2 cellular contexts compared by ENCODE assay signal in the genomic region with DNA sequence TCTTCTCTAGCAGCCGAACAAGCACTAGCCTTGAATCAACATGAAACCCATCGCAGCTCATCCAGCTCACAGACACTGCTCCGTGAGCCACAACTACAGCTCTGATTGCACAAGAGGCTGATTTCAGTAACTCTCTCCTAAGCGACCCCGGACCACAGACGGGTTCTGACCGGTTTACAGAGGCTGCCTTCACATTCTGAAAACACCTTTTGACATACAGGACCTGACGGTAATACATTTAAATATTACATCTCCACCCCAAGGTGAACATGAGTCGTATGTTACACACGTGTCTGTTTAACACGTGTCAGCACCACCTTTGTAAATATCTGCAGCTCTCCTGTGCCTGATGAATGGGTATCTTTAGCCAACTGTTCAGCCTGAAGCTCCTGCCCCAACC.
TF ChIP-seq lines count a peak whose summit lies in the region.

No MANE protein-coding gene starts in this region.

TF ChIP-seq in SK-N-SH, 30 proteins besides CTCF, POLR2A, EP300 and RAD21:
- TF ChIP-seq, protein P1, sequence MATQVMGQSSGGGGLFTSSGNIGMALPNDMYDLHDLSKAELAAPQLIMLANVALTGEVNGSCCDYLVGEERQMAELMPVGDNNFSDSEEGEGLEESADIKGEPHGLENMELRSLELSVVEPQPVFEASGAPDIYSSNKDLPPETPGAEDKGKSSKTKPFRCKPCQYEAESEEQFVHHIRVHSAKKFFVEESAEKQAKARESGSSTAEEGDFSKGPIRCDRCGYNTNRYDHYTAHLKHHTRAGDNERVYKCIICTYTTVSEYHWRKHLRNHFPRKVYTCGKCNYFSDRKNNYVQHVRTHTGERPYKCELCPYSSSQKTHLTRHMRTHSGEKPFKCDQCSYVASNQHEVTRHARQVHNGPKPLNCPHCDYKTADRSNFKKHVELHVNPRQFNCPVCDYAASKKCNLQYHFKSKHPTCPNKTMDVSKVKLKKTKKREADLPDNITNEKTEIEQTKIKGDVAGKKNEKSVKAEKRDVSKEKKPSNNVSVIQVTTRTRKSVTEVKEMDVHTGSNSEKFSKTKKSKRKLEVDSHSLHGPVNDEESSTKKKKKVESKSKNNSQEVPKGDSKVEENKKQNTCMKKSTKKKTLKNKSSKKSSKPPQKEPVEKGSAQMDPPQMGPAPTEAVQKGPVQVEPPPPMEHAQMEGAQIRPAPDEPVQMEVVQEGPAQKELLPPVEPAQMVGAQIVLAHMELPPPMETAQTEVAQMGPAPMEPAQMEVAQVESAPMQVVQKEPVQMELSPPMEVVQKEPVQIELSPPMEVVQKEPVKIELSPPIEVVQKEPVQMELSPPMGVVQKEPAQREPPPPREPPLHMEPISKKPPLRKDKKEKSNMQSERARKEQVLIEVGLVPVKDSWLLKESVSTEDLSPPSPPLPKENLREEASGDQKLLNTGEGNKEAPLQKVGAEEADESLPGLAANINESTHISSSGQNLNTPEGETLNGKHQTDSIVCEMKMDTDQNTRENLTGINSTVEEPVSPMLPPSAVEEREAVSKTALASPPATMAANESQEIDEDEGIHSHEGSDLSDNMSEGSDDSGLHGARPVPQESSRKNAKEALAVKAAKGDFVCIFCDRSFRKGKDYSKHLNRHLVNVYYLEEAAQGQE (IDR thresholded peaks at IDR 0.05; ENCODE audit: low read depth, low read length) = no peak
- TF ChIP-seq, protein P2, sequence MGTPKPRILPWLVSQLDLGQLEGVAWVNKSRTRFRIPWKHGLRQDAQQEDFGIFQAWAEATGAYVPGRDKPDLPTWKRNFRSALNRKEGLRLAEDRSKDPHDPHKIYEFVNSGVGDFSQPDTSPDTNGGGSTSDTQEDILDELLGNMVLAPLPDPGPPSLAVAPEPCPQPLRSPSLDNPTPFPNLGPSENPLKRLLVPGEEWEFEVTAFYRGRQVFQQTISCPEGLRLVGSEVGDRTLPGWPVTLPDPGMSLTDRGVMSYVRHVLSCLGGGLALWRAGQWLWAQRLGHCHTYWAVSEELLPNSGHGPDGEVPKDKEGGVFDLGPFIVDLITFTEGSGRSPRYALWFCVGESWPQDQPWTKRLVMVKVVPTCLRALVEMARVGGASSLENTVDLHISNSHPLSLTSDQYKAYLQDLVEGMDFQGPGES (IDR thresholded peaks at IDR 0.05; ENCODE audit: low read depth, low read length) = no peak
- TF ChIP-seq NFIC (IDR thresholded peaks at IDR 0.05; ENCODE audit: borderline replicate concordance) (no peak), NRF1 (IDR thresholded peaks at IDR 0.05; ENCODE audit: low read depth, low read length) (no peak), POLR2AphosphoS5 (IDR thresholded peaks at IDR 0.05; ENCODE audit: low read depth, low read length) (no peak), GABPA (IDR thresholded peaks at IDR 0.05; ENCODE audit: low read depth) (no peak), MEF2A (IDR thresholded peaks at IDR 0.05; ENCODE audit: borderline replicate concordance, low read depth) (no peak), RXRA (IDR thresholded peaks at IDR 0.05; ENCODE audit: borderline replicate concordance, low read depth) (no peak), RFX5 (IDR thresholded peaks at IDR 0.05; ENCODE audit: low read length) (no peak), RCOR1 (IDR thresholded peaks at IDR 0.05; ENCODE audit: low read length) (no peak), TAF1 (IDR thresholded peaks at IDR 0.05; ENCODE audit: borderline replicate concordance, low read depth, low read length) (no peak), CHD2 (IDR thresholded peaks at IDR 0.05; ENCODE audit: low read length, partially characterized antibody) (no peak)
- TF ChIP-seq, protein P3, sequence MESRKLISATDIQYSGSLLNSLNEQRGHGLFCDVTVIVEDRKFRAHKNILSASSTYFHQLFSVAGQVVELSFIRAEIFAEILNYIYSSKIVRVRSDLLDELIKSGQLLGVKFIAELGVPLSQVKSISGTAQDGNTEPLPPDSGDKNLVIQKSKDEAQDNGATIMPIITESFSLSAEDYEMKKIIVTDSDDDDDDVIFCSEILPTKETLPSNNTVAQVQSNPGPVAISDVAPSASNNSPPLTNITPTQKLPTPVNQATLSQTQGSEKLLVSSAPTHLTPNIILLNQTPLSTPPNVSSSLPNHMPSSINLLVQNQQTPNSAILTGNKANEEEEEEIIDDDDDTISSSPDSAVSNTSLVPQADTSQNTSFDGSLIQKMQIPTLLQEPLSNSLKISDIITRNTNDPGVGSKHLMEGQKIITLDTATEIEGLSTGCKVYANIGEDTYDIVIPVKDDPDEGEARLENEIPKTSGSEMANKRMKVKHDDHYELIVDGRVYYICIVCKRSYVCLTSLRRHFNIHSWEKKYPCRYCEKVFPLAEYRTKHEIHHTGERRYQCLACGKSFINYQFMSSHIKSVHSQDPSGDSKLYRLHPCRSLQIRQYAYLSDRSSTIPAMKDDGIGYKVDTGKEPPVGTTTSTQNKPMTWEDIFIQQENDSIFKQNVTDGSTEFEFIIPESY (IDR thresholded peaks at IDR 0.05; ENCODE audit: borderline replicate concordance, low read depth) = no peak
- TF ChIP-seq, protein P4, sequence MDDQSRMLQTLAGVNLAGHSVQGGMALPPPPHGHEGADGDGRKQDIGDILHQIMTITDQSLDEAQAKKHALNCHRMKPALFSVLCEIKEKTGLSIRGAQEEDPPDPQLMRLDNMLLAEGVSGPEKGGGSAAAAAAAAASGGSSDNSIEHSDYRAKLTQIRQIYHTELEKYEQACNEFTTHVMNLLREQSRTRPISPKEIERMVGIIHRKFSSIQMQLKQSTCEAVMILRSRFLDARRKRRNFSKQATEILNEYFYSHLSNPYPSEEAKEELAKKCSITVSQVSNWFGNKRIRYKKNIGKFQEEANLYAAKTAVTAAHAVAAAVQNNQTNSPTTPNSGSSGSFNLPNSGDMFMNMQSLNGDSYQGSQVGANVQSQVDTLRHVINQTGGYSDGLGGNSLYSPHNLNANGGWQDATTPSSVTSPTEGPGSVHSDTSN (IDR thresholded peaks at IDR 0.05) = no peak

TF ChIP-seq in SK-N-SH treated with all-trans-retinoic acid at 6 μM for 48 hours, 23 proteins besides CTCF, POLR2A, EP300 and RAD21 (continued from another document):
- TF ChIP-seq, protein P5, sequence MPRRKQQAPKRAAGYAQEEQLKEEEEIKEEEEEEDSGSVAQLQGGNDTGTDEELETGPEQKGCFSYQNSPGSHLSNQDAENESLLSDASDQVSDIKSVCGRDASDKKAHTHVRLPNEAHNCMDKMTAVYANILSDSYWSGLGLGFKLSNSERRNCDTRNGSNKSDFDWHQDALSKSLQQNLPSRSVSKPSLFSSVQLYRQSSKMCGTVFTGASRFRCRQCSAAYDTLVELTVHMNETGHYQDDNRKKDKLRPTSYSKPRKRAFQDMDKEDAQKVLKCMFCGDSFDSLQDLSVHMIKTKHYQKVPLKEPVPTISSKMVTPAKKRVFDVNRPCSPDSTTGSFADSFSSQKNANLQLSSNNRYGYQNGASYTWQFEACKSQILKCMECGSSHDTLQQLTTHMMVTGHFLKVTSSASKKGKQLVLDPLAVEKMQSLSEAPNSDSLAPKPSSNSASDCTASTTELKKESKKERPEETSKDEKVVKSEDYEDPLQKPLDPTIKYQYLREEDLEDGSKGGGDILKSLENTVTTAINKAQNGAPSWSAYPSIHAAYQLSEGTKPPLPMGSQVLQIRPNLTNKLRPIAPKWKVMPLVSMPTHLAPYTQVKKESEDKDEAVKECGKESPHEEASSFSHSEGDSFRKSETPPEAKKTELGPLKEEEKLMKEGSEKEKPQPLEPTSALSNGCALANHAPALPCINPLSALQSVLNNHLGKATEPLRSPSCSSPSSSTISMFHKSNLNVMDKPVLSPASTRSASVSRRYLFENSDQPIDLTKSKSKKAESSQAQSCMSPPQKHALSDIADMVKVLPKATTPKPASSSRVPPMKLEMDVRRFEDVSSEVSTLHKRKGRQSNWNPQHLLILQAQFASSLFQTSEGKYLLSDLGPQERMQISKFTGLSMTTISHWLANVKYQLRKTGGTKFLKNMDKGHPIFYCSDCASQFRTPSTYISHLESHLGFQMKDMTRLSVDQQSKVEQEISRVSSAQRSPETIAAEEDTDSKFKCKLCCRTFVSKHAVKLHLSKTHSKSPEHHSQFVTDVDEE (CRISPR knock-in tag; IDR thresholded peaks at IDR 0.05) = no peak
- no peak for TF ChIP-seq TOX (CRISPR knock-in tag; IDR thresholded peaks at IDR 0.05; ENCODE audit: borderline replicate concordance)
- TF ChIP-seq ARNTL (CRISPR knock-in tag; IDR thresholded peaks at IDR 0.05; ENCODE audit: borderline replicate concordance, low read depth) = no peak
- TF ChIP-seq ESRRG (CRISPR knock-in tag; IDR thresholded peaks at IDR 0.05) = no peak
- no peak for TF ChIP-seq ZNF70 (CRISPR knock-in tag; IDR thresholded peaks at IDR 0.05)
- no peak for TF ChIP-seq GLIS3 (CRISPR knock-in tag; IDR thresholded peaks at IDR 0.05)
- TF ChIP-seq PPARA (CRISPR knock-in tag; IDR thresholded peaks at IDR 0.05; ENCODE audit: borderline replicate concordance) = no peak
- no peak for TF ChIP-seq TCF4 (CRISPR knock-in tag; IDR thresholded peaks at IDR 0.05; ENCODE audit: borderline replicate concordance)
- TF ChIP-seq SNAI2 (CRISPR knock-in tag; IDR thresholded peaks at IDR 0.05) = no peak
- TF ChIP-seq, protein P6, sequence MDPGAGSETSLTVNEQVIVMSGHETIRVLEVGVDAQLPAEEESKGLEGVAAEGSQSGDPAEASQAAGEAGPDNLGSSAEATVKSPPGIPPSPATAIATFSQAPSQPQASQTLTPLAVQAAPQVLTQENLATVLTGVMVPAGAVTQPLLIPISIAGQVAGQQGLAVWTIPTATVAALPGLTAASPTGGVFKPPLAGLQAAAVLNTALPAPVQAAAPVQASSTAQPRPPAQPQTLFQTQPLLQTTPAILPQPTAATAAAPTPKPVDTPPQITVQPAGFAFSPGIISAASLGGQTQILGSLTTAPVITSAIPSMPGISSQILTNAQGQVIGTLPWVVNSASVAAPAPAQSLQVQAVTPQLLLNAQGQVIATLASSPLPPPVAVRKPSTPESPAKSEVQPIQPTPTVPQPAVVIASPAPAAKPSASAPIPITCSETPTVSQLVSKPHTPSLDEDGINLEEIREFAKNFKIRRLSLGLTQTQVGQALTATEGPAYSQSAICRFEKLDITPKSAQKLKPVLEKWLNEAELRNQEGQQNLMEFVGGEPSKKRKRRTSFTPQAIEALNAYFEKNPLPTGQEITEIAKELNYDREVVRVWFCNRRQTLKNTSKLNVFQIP (CRISPR knock-in tag; IDR thresholded peaks at IDR 0.05; ENCODE audit: borderline replicate concordance, low read depth) = no peak
- TF ChIP-seq BACH2 (CRISPR knock-in tag; IDR thresholded peaks at IDR 0.05; ENCODE audit: borderline replicate concordance) = no peak
- TF ChIP-seq, protein P7, sequence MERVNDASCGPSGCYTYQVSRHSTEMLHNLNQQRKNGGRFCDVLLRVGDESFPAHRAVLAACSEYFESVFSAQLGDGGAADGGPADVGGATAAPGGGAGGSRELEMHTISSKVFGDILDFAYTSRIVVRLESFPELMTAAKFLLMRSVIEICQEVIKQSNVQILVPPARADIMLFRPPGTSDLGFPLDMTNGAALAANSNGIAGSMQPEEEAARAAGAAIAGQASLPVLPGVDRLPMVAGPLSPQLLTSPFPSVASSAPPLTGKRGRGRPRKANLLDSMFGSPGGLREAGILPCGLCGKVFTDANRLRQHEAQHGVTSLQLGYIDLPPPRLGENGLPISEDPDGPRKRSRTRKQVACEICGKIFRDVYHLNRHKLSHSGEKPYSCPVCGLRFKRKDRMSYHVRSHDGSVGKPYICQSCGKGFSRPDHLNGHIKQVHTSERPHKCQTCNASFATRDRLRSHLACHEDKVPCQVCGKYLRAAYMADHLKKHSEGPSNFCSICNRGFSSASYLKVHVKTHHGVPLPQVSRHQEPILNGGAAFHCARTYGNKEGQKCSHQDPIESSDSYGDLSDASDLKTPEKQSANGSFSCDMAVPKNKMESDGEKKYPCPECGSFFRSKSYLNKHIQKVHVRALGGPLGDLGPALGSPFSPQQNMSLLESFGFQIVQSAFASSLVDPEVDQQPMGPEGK (CRISPR knock-in tag; IDR thresholded peaks at IDR 0.05; ENCODE audit: borderline replicate concordance) = no peak
- no peak for TF ChIP-seq ZC3H10 (CRISPR knock-in tag; IDR thresholded peaks at IDR 0.05)
- TF ChIP-seq, protein P8, sequence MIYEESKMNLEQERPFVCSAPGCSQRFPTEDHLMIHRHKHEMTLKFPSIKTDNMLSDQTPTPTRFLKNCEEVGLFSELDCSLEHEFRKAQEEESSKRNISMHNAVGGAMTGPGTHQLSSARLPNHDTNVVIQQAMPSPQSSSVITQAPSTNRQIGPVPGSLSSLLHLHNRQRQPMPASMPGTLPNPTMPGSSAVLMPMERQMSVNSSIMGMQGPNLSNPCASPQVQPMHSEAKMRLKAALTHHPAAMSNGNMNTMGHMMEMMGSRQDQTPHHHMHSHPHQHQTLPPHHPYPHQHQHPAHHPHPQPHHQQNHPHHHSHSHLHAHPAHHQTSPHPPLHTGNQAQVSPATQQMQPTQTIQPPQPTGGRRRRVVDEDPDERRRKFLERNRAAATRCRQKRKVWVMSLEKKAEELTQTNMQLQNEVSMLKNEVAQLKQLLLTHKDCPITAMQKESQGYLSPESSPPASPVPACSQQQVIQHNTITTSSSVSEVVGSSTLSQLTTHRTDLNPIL (CRISPR knock-in tag; IDR thresholded peaks at IDR 0.05; ENCODE audit: low read depth) = no peak
TF ChIP-seq in SK-N-SH treated with all-trans-retinoic acid at 6 μM for 48 hours: peak in this region for 0.
